18 cellular contexts compared by ENCODE assay signal in the genomic region with DNA sequence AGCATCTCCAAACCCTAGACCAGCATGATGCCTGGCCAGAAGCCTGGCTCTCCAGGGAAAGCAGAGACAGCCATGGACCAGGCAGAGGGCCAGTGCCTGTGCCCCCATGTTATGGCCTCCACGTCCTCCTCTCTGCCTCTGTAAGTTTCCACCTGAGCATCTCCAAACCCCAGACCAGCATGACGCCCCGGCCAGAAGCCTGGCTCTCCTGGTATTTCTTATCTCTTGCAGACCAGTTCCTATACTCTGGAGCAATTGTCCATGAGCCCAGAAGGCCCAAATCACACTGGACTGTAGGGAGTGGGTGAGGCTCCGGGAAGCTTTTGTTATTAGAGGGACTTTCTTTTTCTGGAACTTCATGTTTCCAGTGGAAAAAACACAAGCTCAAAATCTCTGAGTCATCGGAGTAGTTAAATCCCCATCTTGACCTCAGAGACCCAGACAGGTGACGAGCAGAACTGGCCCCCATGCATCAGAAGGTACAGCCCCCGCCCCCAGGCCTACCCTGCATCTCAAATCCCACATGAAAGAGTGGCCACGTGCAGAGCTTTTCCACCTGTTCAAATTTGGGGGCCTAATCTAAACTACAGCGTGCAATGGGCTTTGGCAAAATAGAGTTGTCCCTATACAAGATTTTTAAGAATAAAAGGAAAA.
A peak's percentile ranks its signal among the peaks of the same experiment; 100 is the strongest.
DNase-seq lines count a peak whose midpoint lies in the region; ATAC-seq and TF ChIP-seq lines count a peak whose summit lies in the region.
"Had no signal": no experiment of that assay in that cellular context is flagged by ENCODE, and none has a peak within 500 bp of the region (broad histone marks: within the 10 kb centered on the region; RNA-seq: fewer than 3 reads in every experiment).

No MANE protein-coding gene starts in this region.

- no peak for TF ChIP-seq RAD21 in IMR-90 (IDR thresholded peaks at IDR 0.05; ENCODE audit: low read length)

- H4K91ac ChIP-seq in IMR-90 (ENCODE audit: insufficient read depth, low read depth, low read length): 0 out of 2 replicates have a peak overlapping the region, but pooled peaks have one; percentile 20

- no peaks in the 10 kb centered on the region for H4K20me1 ChIP-seq in IMR-90 (ENCODE audit: insufficient read depth, low read length)
- no peaks in the 10 kb centered on the region for H4K20me1 ChIP-seq in fibroblast of lung (ENCODE audit: control insufficient read depth, extremely low read depth, insufficient read depth, low read length)
- H4K20me1 ChIP-seq in smooth muscle cell (ENCODE audit: low read depth): no peaks in the 10 kb centered on the region
- no peaks in the 10 kb centered on the region for H4K20me1 ChIP-seq in PC-9 (ENCODE audit: insufficient read depth)

- H2AFZ ChIP-seq in IMR-90 (replicated peaks; ENCODE audit: low read length, poor library complexity) (no peak overlapping the region), fibroblast of lung (ENCODE audit: low read length) (no peak overlapping the region), smooth muscle cell (ENCODE audit: low read depth) (no peak overlapping the region), PC-9 (no peak overlapping the region)

- POLR2A ChIA-PET in activated CD8-positive, alpha-beta T cell treated with anti-CD3 and anti-CD28 coated beads for 36 hours (lab: Charles Lee): no interaction called here
- POLR2A ChIA-PET in activated CD8-positive, alpha-beta T cell treated with anti-CD3 and anti-CD28 coated beads, Interleukin-2, amount 10 ng/mL, durations not matched to agents 7 days and 5 days (lab: Charles Lee): no interaction called here
- POLR2A ChIA-PET in IMR-90 (lab: Charles Lee; ENCODE audit: unreplicated experiment): no interaction called here
- POLR2A ChIA-PET in PC-9 (lab: Charles Lee; ENCODE audit: unreplicated experiment): no interaction called here

- no peak overlapping the region for H3K14ac ChIP-seq in IMR-90 (replicated peaks; ENCODE audit: low read depth, low read length)

- H3K27ac Mint-ChIP-seq in activated CD8-positive, alpha-beta T cell treated with anti-CD3 and anti-CD28 coated beads for 36 hours: no peak overlapping the region
- H3K27ac Mint-ChIP-seq in activated CD8-positive, alpha-beta T cell treated with anti-CD3 and anti-CD28 coated beads, Interleukin-2, amount 10 ng/mL, durations not matched to agents 7 days and 5 days: no peak overlapping the region

- H3K23ac ChIP-seq in IMR-90 (ENCODE audit: low read depth, low read length): no peak overlapping the region

- no peak overlapping the region for H4K5ac ChIP-seq in IMR-90 (ENCODE audit: low read depth, low read length)

- no peaks in the 10 kb centered on the region for H3K9me2 ChIP-seq in PC-9 (ENCODE audit: insufficient read depth)

- BruUV-seq in IMR-90 (replicated peaks; lab: Mats Ljungman, UMichigan) (no TSS peak), PC-9 (replicated peaks; lab: Mats Ljungman, UMichigan) (no TSS peak)

- dilution Hi-C loops in IMR-90 (cut with HindIII; ENCODE audit: low sequenced_read_pairs, unreplicated experiment): no loop called here

- no peak overlapping the region for H2AK9ac ChIP-seq in IMR-90 (replicated peaks; ENCODE audit: low read depth, low read length, poor library complexity)

- no peaks in the 10 kb centered on the region for H3K9me3 Mint-ChIP-seq in activated CD8-positive, alpha-beta T cell treated with anti-CD3 and anti-CD28 coated beads for 36 hours
- H3K9me3 Mint-ChIP-seq in activated CD8-positive, alpha-beta T cell treated with anti-CD3 and anti-CD28 coated beads, Interleukin-2, amount 10 ng/mL, durations not matched to agents 7 days and 5 days (ENCODE audit: insufficient read depth): no peaks in the 10 kb centered on the region

- H3K9ac ChIP-seq in IMR-90 (ENCODE audit: low read depth, low read length) (no peak overlapping the region), fibroblast of lung (ENCODE audit: insufficient read depth, low read length) (no peak overlapping the region), smooth muscle cell (ENCODE audit: low read depth) (peak overlapping the region; percentile 76)

- H3K18ac ChIP-seq in IMR-90 (ENCODE audit: low read depth, low read length): no peak overlapping the region

- H3K4ac ChIP-seq in IMR-90 (ENCODE audit: low read depth, low read length): no peak overlapping the region; the same call in 1 of the 2 replicates

- ATAC-seq in activated CD8-positive, alpha-beta T cell treated with anti-CD3 and anti-CD28 coated beads for 36 hours: peak; percentile 68
- no peak for ATAC-seq in activated CD8-positive, alpha-beta T cell treated with anti-CD3 and anti-CD28 coated beads, Interleukin-2, amount 10 ng/mL, durations not matched to agents 7 days and 5 days
- ATAC-seq in IMR-90 (ENCODE audit: low read depth) (no peak), GM18870 (IDR thresholded peaks at IDR 0.05; ENCODE audit: unreplicated experiment) (no peak)
- ATAC-seq: Panc1 had no signal

- H3K36me3 ChIP-seq in IMR-90 (ENCODE audit: control insufficient read depth, insufficient read depth, low read length) (no peaks in the 10 kb centered on the region), fibroblast of lung (ENCODE audit: control insufficient read depth, insufficient read depth, low read length) (no peaks in the 10 kb centered on the region), smooth muscle cell (ENCODE audit: low read depth) (no peaks in the 10 kb centered on the region), PC-9 (ENCODE audit: low read depth) (no peaks in the 10 kb centered on the region)
- H3K36me3 ChIP-seq: HAP-1, MG63 had no signal

- no peak for TF ChIP-seq CTCF in activated CD8-positive, alpha-beta T cell treated with anti-CD3 and anti-CD28 coated beads for 36 hours (IDR thresholded peaks at IDR 0.05)
- TF ChIP-seq CTCF in IMR-90 (conservative IDR thresholded peaks at IDR 0.05; ENCODE audit: low read depth, low read length) (no peak), fibroblast of lung (conservative IDR thresholded peaks at IDR 0.05 in 1 of 2, IDR thresholded peaks at IDR 0.05 in 1 of 2; ENCODE audit: low read depth in 1 of 2, low read length in 2 of 2) (no peak), smooth muscle cell (IDR thresholded peaks at IDR 0.05; ENCODE audit: borderline replicate concordance, insufficient read depth, poor library complexity, severe bottlenecking) (no peak), PC-9 (conservative IDR thresholded peaks at IDR 0.05) (no peak)

- no peak overlapping the region for H2AK5ac ChIP-seq in IMR-90 (ENCODE audit: low read depth, low read length)

- H3K79me1 ChIP-seq in IMR-90 (ENCODE audit: low read depth in 1 of 2, low read length in 2 of 2): no peaks in the 10 kb centered on the region

- H3K27me3 ChIP-seq in IMR-90 (ENCODE audit: control insufficient read depth, insufficient read depth, low read length): peaks cover 3% of the 10 kb centered on the region
- H3K27me3 ChIP-seq in fibroblast of lung (ENCODE audit: control insufficient read depth, insufficient read depth, low read length): no peaks in the 10 kb centered on the region
- no peaks in the 10 kb centered on the region for H3K27me3 ChIP-seq in smooth muscle cell (ENCODE audit: low read depth)
- H3K27me3 ChIP-seq in PC-9 (ENCODE audit: insufficient read depth, low read depth): no peaks in the 10 kb centered on the region
- H3K27me3 ChIP-seq: MG63 had no signal

- no peak overlapping the region for H3K4me3 Mint-ChIP-seq in activated CD8-positive, alpha-beta T cell treated with anti-CD3 and anti-CD28 coated beads for 36 hours
- H3K4me3 Mint-ChIP-seq in activated CD8-positive, alpha-beta T cell treated with anti-CD3 and anti-CD28 coated beads, Interleukin-2, amount 10 ng/mL, durations not matched to agents 7 days and 5 days: no peak overlapping the region

- peak; percentile 57 for DNase-seq in activated CD8-positive, alpha-beta T cell treated with anti-CD3 and anti-CD28 coated beads for 36 hours
- DNase-seq in activated CD8-positive, alpha-beta T cell treated with anti-CD3 and anti-CD28 coated beads, Interleukin-2, amount 10 ng/mL, durations not matched to agents 7 days and 5 days: no peak
- DNase-seq in IMR-90: no peak
- no peak for DNase-seq in fibroblast of lung (ENCODE audit: low read depth in 2 of 2)
- DNase-seq in smooth muscle cell (lab: John Stamatoyannopoulos, UW; ENCODE audit: unreplicated experiment): no peak
- no peak for DNase-seq in PC-9
- no peak for DNase-seq in NCI-H2081 (lab: John Stamatoyannopoulos, UW)
- DNase-seq: C1 segment of cervical spinal cord, KG1, MG63, NCI-H1105, NCI-H187, NCI-H446 treated with DMSO at 0.1 percent for 48 hours, NCI-H774, Right ventricle myocardium superior had no signal

- WGBS in IMR-90 (ENCODE audit: extremely low coverage in 2 of 2, insufficient read length in 1 of 2), 2 experiments: no CpG with 5 or more reads among the region's 9 CpGs
- WGBS in smooth muscle cell (ENCODE audit: low lambda C conversion rate): 67% methylated on average over 9 of the region's 9 CpGs

- H2BK15ac ChIP-seq in IMR-90 (ENCODE audit: low read depth, low read length): no peak overlapping the region

- H3K4me3 ChIP-seq in IMR-90 (ENCODE audit: insufficient read depth, low read depth, low read length) (no peak overlapping the region), fibroblast of lung (replicated peaks in 1 of 4; ENCODE audit: control extremely low read depth in 1 of 4, insufficient read depth in 1 of 4, low read depth in 3 of 4, low read length in 4 of 4) (no peak overlapping the region), smooth muscle cell (no peak overlapping the region), PC-9 (no peak overlapping the region)
- H3K4me3 ChIP-seq: HAP-1, MG63 had no signal

- no peak overlapping the region for H4K8ac ChIP-seq in IMR-90 (ENCODE audit: low read depth in 2 of 2, low read length in 2 of 2)

- no peak overlapping the region for H3K56ac ChIP-seq in IMR-90 (ENCODE audit: extremely low read depth, insufficient read depth, low read length)

- H3K9me3 ChIP-seq in IMR-90 (ENCODE audit: control insufficient read depth, insufficient read depth, low read length) (no peaks in the 10 kb centered on the region; the same call in 1 of the 2 replicates), fibroblast of lung (ENCODE audit: control insufficient read depth, insufficient read depth, low read depth, low read length) (no peaks in the 10 kb centered on the region), smooth muscle cell (replicated peaks; ENCODE audit: low read depth) (no peaks in the 10 kb centered on the region), PC-9 (ENCODE audit: insufficient read depth, low read depth) (no peaks in the 10 kb centered on the region)
- H3K9me3 ChIP-seq: HAP-1, MG63 had no signal

- no peak overlapping the region; the same call in 1 of the 2 replicates for H2BK120ac ChIP-seq in IMR-90 (ENCODE audit: low read depth, low read length)

- intact Hi-C loops in activated CD8-positive, alpha-beta T cell treated with anti-CD3 and anti-CD28 coated beads for 36 hours (cut with micrococcal nuclease): no loop called here
- intact Hi-C loops in IMR-90 (cut with micrococcal nuclease): no loop called here
- intact Hi-C loops in PC-9 (cut with micrococcal nuclease; ENCODE audit: unreplicated experiment): loop anchor here (5.0 kb wide), 1 partner anchor 86 kb away; no protein-coding TSS in a partner anchor

- no peak overlapping the region for H3K4me2 ChIP-seq in IMR-90 (ENCODE audit: low read depth, low read length)
- H3K4me2 ChIP-seq in fibroblast of lung (ENCODE audit: extremely low read depth, insufficient read depth, low read length): no peak overlapping the region
- peak overlapping the region; percentile 61 for H3K4me2 ChIP-seq in smooth muscle cell
- no peak overlapping the region for H3K4me2 ChIP-seq in PC-9

- H3K79me2 ChIP-seq in fibroblast of lung (ENCODE audit: control insufficient read depth, insufficient read depth, low read length): no peaks in the 10 kb centered on the region
- H3K79me2 ChIP-seq in smooth muscle cell (ENCODE audit: low read depth): no peaks in the 10 kb centered on the region
- H3K79me2 ChIP-seq in PC-9 (ENCODE audit: low read depth): no peaks in the 10 kb centered on the region

- H3K27ac ChIP-seq in IMR-90 (ENCODE audit: insufficient read depth, low read length) (no peak overlapping the region), fibroblast of lung (ENCODE audit: insufficient read depth, low read length) (peak overlapping the region; percentile 95), smooth muscle cell (ENCODE audit: low read depth) (peak overlapping the region; percentile 93), PC-9 (no peak overlapping the region)

- 0 out of 2 replicates have a peak, but pooled peaks cover 4% of the 10 kb centered on the region for H3K9me1 ChIP-seq in IMR-90 (ENCODE audit: insufficient read depth, low read length)

- peaks cover 12% of the 10 kb centered on the region for H3K4me1 Mint-ChIP-seq in activated CD8-positive, alpha-beta T cell treated with anti-CD3 and anti-CD28 coated beads for 36 hours (ENCODE audit: low read depth)
- peaks cover 2% of the 10 kb centered on the region for H3K4me1 Mint-ChIP-seq in activated CD8-positive, alpha-beta T cell treated with anti-CD3 and anti-CD28 coated beads, Interleukin-2, amount 10 ng/mL, durations not matched to agents 7 days and 5 days (ENCODE audit: low read depth)

- no peak for TF ChIP-seq POLR2A in IMR-90 (IDR thresholded peaks at IDR 0.05; ENCODE audit: low read depth, low read length)

- CTCF ChIA-PET in activated CD8-positive, alpha-beta T cell treated with anti-CD3 and anti-CD28 coated beads for 36 hours (lab: Charles Lee): no interaction called here
- CTCF ChIA-PET in activated CD8-positive, alpha-beta T cell treated with anti-CD3 and anti-CD28 coated beads, Interleukin-2, amount 10 ng/mL, durations not matched to agents 7 days and 5 days (lab: Charles Lee): interaction anchor here (0.6 kb wide), 1 partner anchor 98 kb away, joined by 3 read pairs; no protein-coding TSS in a partner anchor
- CTCF ChIA-PET in IMR-90 (lab: Yijun Ruan, JAX) (no interaction called here), PC-9 (lab: Charles Lee) (no interaction called here)

- no peak overlapping the region; the same call in 1 of the 2 replicates for H2BK20ac ChIP-seq in IMR-90 (ENCODE audit: low read depth, low read length)

- H3K4me1 ChIP-seq in IMR-90 (ENCODE audit: control insufficient read depth, insufficient read depth, low read length): no peaks in the 10 kb centered on the region
- peaks cover 14% of the 10 kb centered on the region for H3K4me1 ChIP-seq in fibroblast of lung (ENCODE audit: control insufficient read depth, extremely low read depth, insufficient read depth, low read length)
- H3K4me1 ChIP-seq in smooth muscle cell (ENCODE audit: low read depth): no peaks in the 10 kb centered on the region
- no peaks in the 10 kb centered on the region for H3K4me1 ChIP-seq in PC-9 (replicated peaks; ENCODE audit: insufficient read depth)
- H3K4me1 ChIP-seq: HAP-1 had no signal

- in situ Hi-C loops in IMR-90 (cut with MboI; ENCODE audit: low sequenced_read_pairs): no loop called here

- H3F3A ChIP-seq in smooth muscle cell (ENCODE audit: low read depth) (peaks cover 17% of the 10 kb centered on the region), PC-9 (ENCODE audit: insufficient read depth, low read depth) (no peaks in the 10 kb centered on the region)

- H3K36me3 Mint-ChIP-seq in activated CD8-positive, alpha-beta T cell treated with anti-CD3 and anti-CD28 coated beads for 36 hours (ENCODE audit: low read depth): no peaks in the 10 kb centered on the region
- no peaks in the 10 kb centered on the region for H3K36me3 Mint-ChIP-seq in activated CD8-positive, alpha-beta T cell treated with anti-CD3 and anti-CD28 coated beads, Interleukin-2, amount 10 ng/mL, durations not matched to agents 7 days and 5 days (ENCODE audit: low read depth)

- H3K27me3 Mint-ChIP-seq in activated CD8-positive, alpha-beta T cell treated with anti-CD3 and anti-CD28 coated beads for 36 hours: peaks cover 9% of the 10 kb centered on the region
- H3K27me3 Mint-ChIP-seq in activated CD8-positive, alpha-beta T cell treated with anti-CD3 and anti-CD28 coated beads, Interleukin-2, amount 10 ng/mL, durations not matched to agents 7 days and 5 days (ENCODE audit: low read depth): no peaks in the 10 kb centered on the region

- no peak overlapping the region for H2BK5ac ChIP-seq in IMR-90 (ENCODE audit: low read depth, low read length, poor library complexity, severe bottlenecking)

Comparison
In these comparisons a context has a peak if more than half of its experiments do, and no peak if none do; other contexts are left out.
1. H3K27ac ChIP-seq: peak in fibroblast of lung (single experiment) and smooth muscle cell (single experiment); none in IMR-90 (single experiment) and PC-9 (single experiment).